Comparison of ENCODE assay signal across 20 cellular contexts in genomic region chr16:57945740-57946138, GRCh38. TPM values are rescaled to one million over a fixed set of nuclear protein-coding genes. Genes with fewer than 3 reads are reported as not detected.
DNase-seq lines count a peak whose midpoint lies in the region; ATAC-seq and TF ChIP-seq lines count a peak whose summit lies in the region.
"Had no signal": no experiment of that assay in that cellular context is flagged by ENCODE, and none has a peak within 500 bp of the region (broad histone marks: within the 10 kb centered on the region; RNA-seq: fewer than 3 reads in every experiment).

No MANE protein-coding gene starts in this region.

- H3K27me3 ChIP-seq in BE2C (no peaks in the 10 kb centered on the region), foreskin keratinocyte (peaks cover 4% of the 10 kb centered on the region)
- H3K27me3 ChIP-seq: BLaER1, SJSA1 had no signal

- H3K27me3 Mint-ChIP-seq in activated T-helper 2 cell treated with anti-CD3 and anti-CD28 coated beads, Interferon-gamma antibody, Interleukin-2, Interleukin-4, amounts not matched to agents 10 μg/mL and 5 μg/mL and 100 μg/mL, durations not matched to agents 14 hours and 24 hours and 36 hours (ENCODE audit: low read depth), result peaks cover 5% of the 10 kb centered on the region

- no peak overlapping the region for H3K4me3 Mint-ChIP-seq in activated T-helper 2 cell treated with anti-CD3 and anti-CD28 coated beads, Interferon-gamma antibody, Interleukin-2, Interleukin-4, amounts not matched to agents 10 μg/mL and 5 μg/mL and 100 μg/mL, durations not matched to agents 14 hours and 24 hours and 36 hours (ENCODE audit: low read depth)

- no peaks in the 10 kb centered on the region; the same call in 1 of the 2 replicates for H3K36me3 ChIP-seq in BE2C
- H3K36me3 ChIP-seq: BLaER1, left ventricle myocardium inferior, MG63, sigmoid colon, SJSA1 had no signal

- no peaks in the 10 kb centered on the region for H3K36me3 Mint-ChIP-seq in activated T-helper 2 cell treated with anti-CD3 and anti-CD28 coated beads, Interferon-gamma antibody, Interleukin-2, Interleukin-4, amounts not matched to agents 10 μg/mL and 5 μg/mL and 100 μg/mL, durations not matched to agents 14 hours and 24 hours and 36 hours (ENCODE audit: low read depth)

- no peak overlapping the region for H3K27ac ChIP-seq in foreskin keratinocyte
- H3K27ac ChIP-seq: BLaER1, left ventricle myocardium inferior, PC-9, sigmoid colon, SJSA1 had no signal

- no peaks in the 10 kb centered on the region; the same call in 1 of the 2 replicates for H3K9me3 ChIP-seq in BE2C
- H3K9me3 ChIP-seq: BLaER1, left ventricle myocardium inferior, MG63, sigmoid colon, SJSA1 had no signal

- no peak for ATAC-seq in foreskin keratinocyte
- no peak for ATAC-seq in HG02970 (IDR thresholded peaks at IDR 0.05; ENCODE audit: low FRiP score, unreplicated experiment)

- H3K4me3 ChIP-seq in BE2C (ENCODE audit: low read depth, low read length) (peak overlapping the region; percentile 31), HFF-Myc (replicated peaks; ENCODE audit: low read depth, low read length) (no peak overlapping the region), astrocyte of the cerebellum (ENCODE audit: low read depth, low read length) (no peak overlapping the region)
- H3K4me3 ChIP-seq: BLaER1, left ventricle myocardium inferior, MG63, PC-9, sigmoid colon, SJSA1 had no signal

- intact Hi-C loops in activated T-helper 2 cell treated with anti-CD3 and anti-CD28 coated beads, Interferon-gamma antibody, Interleukin-2, Interleukin-4, amounts not matched to agents 10 μg/mL and 5 μg/mL and 100 μg/mL, durations not matched to agents 14 hours and 24 hours and 36 hours (cut with micrococcal nuclease), result no loop called here

- DNase-seq in BE2C, result no peak
- DNase-seq in HFF-Myc (ENCODE audit: extremely low read depth, low read depth), result no peak
- no peak for DNase-seq in astrocyte of the cerebellum (ENCODE audit: low read depth)
- no peak for DNase-seq in foreskin keratinocyte
- DNase-seq in NCI-H526 (lab: John Stamatoyannopoulos, UW), result no peak
- no peak for DNase-seq in activated T-helper 2 cell treated with anti-CD3 and anti-CD28 coated beads, Interferon-gamma antibody, Interleukin-2, Interleukin-4, amounts not matched to agents 10 μg/mL and 5 μg/mL and 100 μg/mL, durations not matched to agents 14 hours and 24 hours and 36 hours (ENCODE audit: low spot score)
- no peak for DNase-seq in pons (ENCODE audit: low spot score)
- DNase-seq: activated CD4-positive, CD25-positive, alpha-beta regulatory T cell treated with anti-CD3 and anti-CD28 coated beads, Interleukin-2, amount 50 U/mL, for 72 hours; HCEC 1CT; left ventricle myocardium inferior; MG63; NCI-H2081 treated with DMSO at 0.1 percent for 48 hours; PC-9; sigmoid colon; T-helper 9 cell had no signal

- TF ChIP-seq CTCF in BE2C (IDR thresholded peaks at IDR 0.05; ENCODE audit: low read depth, low read length), result peak; percentile 36; the same call in 1 of the 2 replicates
- peak; percentile 23 for TF ChIP-seq CTCF in HFF-Myc (IDR thresholded peaks at IDR 0.05; ENCODE audit: low read depth, low read length, missing control alignments)
- peak; percentile 7 for TF ChIP-seq CTCF in astrocyte of the cerebellum (IDR thresholded peaks at IDR 0.05; ENCODE audit: low read depth, low read length, missing control alignments)
- peak; percentile 29 for TF ChIP-seq CTCF in foreskin keratinocyte (conservative IDR thresholded peaks at IDR 0.05)

- H3K9me3 Mint-ChIP-seq in activated T-helper 2 cell treated with anti-CD3 and anti-CD28 coated beads, Interferon-gamma antibody, Interleukin-2, Interleukin-4, amounts not matched to agents 10 μg/mL and 5 μg/mL and 100 μg/mL, durations not matched to agents 14 hours and 24 hours and 36 hours, result no peaks in the 10 kb centered on the region

- no peak overlapping the region for H3K27ac Mint-ChIP-seq in activated T-helper 2 cell treated with anti-CD3 and anti-CD28 coated beads, Interferon-gamma antibody, Interleukin-2, Interleukin-4, amounts not matched to agents 10 μg/mL and 5 μg/mL and 100 μg/mL, durations not matched to agents 14 hours and 24 hours and 36 hours

- no peaks in the 10 kb centered on the region for H3K4me1 Mint-ChIP-seq in activated T-helper 2 cell treated with anti-CD3 and anti-CD28 coated beads, Interferon-gamma antibody, Interleukin-2, Interleukin-4, amounts not matched to agents 10 μg/mL and 5 μg/mL and 100 μg/mL, durations not matched to agents 14 hours and 24 hours and 36 hours (ENCODE audit: low read depth)

- H3K4me1 ChIP-seq in BE2C (peaks cover 25% of the 10 kb centered on the region), foreskin keratinocyte (no peaks in the 10 kb centered on the region)
- H3K4me1 ChIP-seq: BLaER1, sigmoid colon, SJSA1 had no signal

- in situ Hi-C loops in astrocyte of the cerebellum (cut with HindIII; ENCODE audit: low sequenced_read_pairs), result no loop called here

RNA-seq across cellular contexts. Expression of gene CNGB1, which starts 25.2 kb away (rescaled TPM):
- 3.8 TPM for polyA plus RNA-seq in BE2C (2012; ENCODE audit: insufficient read depth, insufficient read length, low read depth)
- 0.14 and 0.25 TPM in 2 replicates for total RNA-seq in foreskin keratinocyte
- polyA plus RNA-seq in foreskin keratinocyte, result 0.08 and 0.10 TPM in 2 replicates
- not detected in 2 replicates for total RNA-seq in activated T-helper 2 cell treated with anti-CD3 and anti-CD28 coated beads, Interferon-gamma antibody, Interleukin-2, Interleukin-4, amounts not matched to agents 10 μg/mL and 5 μg/mL and 100 μg/mL, durations not matched to agents 14 hours and 24 hours and 36 hours
- total RNA-seq: HT-29, left ventricle myocardium inferior, subcutaneous adipose tissue had no signal

RNA-seq across cellular contexts. Expression of gene ZNF319, which starts 54.7 kb away (rescaled TPM):
- polyA plus RNA-seq in BE2C (2012; ENCODE audit: insufficient read depth, insufficient read length, low read depth), result 7.1 TPM
- 4.9 and 6.1 TPM in 2 replicates for total RNA-seq in foreskin keratinocyte
- 3.4 and 3.5 TPM in 2 replicates for polyA plus RNA-seq in foreskin keratinocyte
- 7.3 and 8.9 TPM in 2 replicates for total RNA-seq in activated T-helper 2 cell treated with anti-CD3 and anti-CD28 coated beads, Interferon-gamma antibody, Interleukin-2, Interleukin-4, amounts not matched to agents 10 μg/mL and 5 μg/mL and 100 μg/mL, durations not matched to agents 14 hours and 24 hours and 36 hours

RNA-seq across cellular contexts. Expression of gene USB1, which starts 55.5 kb away (rescaled TPM):
- polyA plus RNA-seq in BE2C (2012; ENCODE audit: insufficient read depth, insufficient read length, low read depth), result 40.6 TPM
- 44.8 and 46.9 TPM in 2 replicates for total RNA-seq in foreskin keratinocyte
- polyA plus RNA-seq in foreskin keratinocyte, result 54.4 and 60.5 TPM in 2 replicates
- total RNA-seq in activated T-helper 2 cell treated with anti-CD3 and anti-CD28 coated beads, Interferon-gamma antibody, Interleukin-2, Interleukin-4, amounts not matched to agents 10 μg/mL and 5 μg/mL and 100 μg/mL, durations not matched to agents 14 hours and 24 hours and 36 hours, result 51.6 and 57.8 TPM in 2 replicates
